In the genomic region with DNA sequence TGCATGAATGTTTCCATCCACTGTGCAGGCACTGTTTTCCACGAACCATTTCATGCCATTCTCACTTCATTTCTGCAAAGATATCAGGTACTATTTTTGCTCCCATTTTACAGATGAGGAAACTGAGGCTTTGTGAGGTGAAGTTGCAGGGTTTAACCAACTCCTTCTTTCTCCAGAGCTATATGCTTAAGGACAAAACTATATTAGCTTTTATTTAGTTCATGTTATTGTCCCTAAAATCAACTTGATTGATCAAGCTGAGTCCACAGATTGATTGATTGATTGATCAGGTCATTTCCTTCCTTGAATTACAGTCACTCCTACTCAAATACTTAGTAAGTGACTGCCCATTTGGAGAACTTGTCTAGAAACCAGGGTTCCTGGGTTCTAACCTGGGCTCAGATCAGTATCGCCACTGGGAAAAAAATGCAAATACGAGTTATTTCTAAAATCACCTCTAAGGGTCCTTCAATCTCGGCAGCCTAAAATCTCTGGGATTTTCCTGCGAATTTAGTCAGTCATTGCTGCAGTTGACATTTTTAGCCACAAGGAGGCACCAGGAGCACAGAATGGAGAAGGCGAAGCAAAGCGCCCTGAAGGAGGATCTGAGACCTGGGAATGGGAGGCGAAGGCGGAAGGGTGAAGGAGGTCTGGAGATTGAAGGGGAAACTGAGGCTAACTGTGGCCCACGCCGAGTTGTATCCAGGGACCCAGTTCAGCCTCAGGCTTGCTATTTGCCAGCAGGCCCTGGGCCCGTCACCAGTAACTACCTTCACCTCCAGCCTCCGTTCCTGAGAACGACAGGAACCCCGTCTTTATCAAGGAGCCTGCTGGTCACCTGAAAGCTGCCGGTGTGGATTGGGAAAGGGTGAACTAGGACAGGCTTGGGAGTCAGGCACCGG, we compare ENCODE assay signal across 8 cellular contexts. TPM values are rescaled to one million over a fixed set of nuclear protein-coding genes. Genes with fewer than 3 reads are reported as not detected.
DNase-seq lines count a peak whose midpoint lies in the region; ATAC-seq and TF ChIP-seq lines count a peak whose summit lies in the region.

No MANE protein-coding gene starts in this region.

- TF ChIP-seq EP300 in stomach (IDR thresholded peaks at IDR 0.05), result no peak

- 11 to 18% (median 13%) methylated on average over 17 of the region's 17 CpGs for WGBS in stomach, 5 donors

- no peak overlapping the region for H3K4me3 Mint-ChIP-seq in activated T-cell treated with anti-CD3 and anti-CD28 coated beads, Interleukin-2, amount 50 U/mL, for 72 hours
- H3K4me3 Mint-ChIP-seq in neural crest cell, result no peak overlapping the region

- H3K79me2 ChIP-seq in KMS-11 (ENCODE audit: insufficient read depth, low read depth), result no peaks in the 10 kb centered on the region

- H3K4me1 ChIP-seq in KMS-11 (ENCODE audit: low read depth, poor library complexity, severe bottlenecking), result no peaks in the 10 kb centered on the region
- no peaks in the 10 kb centered on the region for H3K4me1 ChIP-seq in Peyer's patch
- peaks cover 0 to 7% (median 3%) of the 10 kb centered on the region in 4 donors for H3K4me1 ChIP-seq in stomach

- H4K20me1 ChIP-seq in KMS-11 (ENCODE audit: insufficient read depth), result no peaks in the 10 kb centered on the region

- peaks cover 19% of the 10 kb centered on the region for H3K27me3 Mint-ChIP-seq in activated T-cell treated with anti-CD3 and anti-CD28 coated beads, Interleukin-2, amount 50 U/mL, for 72 hours (ENCODE audit: low read depth)
- H3K27me3 Mint-ChIP-seq in neural crest cell (ENCODE audit: low read depth), result peaks cover 83% of the 10 kb centered on the region

- H3K9me3 ChIP-seq in Peyer's patch (no peaks in the 10 kb centered on the region), stomach (no peaks in the 10 kb centered on the region)

- peak in 1 of 2 donors; percentile 42 for ATAC-seq in activated T-cell treated with anti-CD3 and anti-CD28 coated beads, Interleukin-2, amount 50 U/mL, for 72 hours (replicated peaks in 1 of 2)
- no peak for ATAC-seq in HG03135 (IDR thresholded peaks at IDR 0.05; ENCODE audit: unreplicated experiment)

- H3K36me3 ChIP-seq in KMS-11 (ENCODE audit: insufficient read depth) (no peaks in the 10 kb centered on the region), Peyer's patch (no peaks in the 10 kb centered on the region), stomach (no peaks in the 10 kb centered on the region)

- H3K4me3 ChIP-seq in KMS-11 (IDR thresholded peaks at IDR 0.05; ENCODE audit: insufficient read depth, low read depth, low read length), result no peak overlapping the region
- H3K4me3 ChIP-seq in Peyer's patch, result peak overlapping the region in 1 of 4 donors; percentile 43
- peak overlapping the region; percentile 1 for H3K4me3 ChIP-seq in fibroblast of the aortic adventitia (ENCODE audit: low read depth, low read length)
- H3K4me3 ChIP-seq in stomach, result peak overlapping the region in 2 of 4 donors; percentile 20 to 34

- DNase-seq in DMS 273 treated with DMSO at 0.1 percent for 48 hours (lab: John Stamatoyannopoulos, UW), result peak; percentile 33
- peak; percentile 57 to 90 (median 68) for DNase-seq in Peyer's patch
- peak; percentile 72 to 74 for DNase-seq in activated T-cell treated with anti-CD3 and anti-CD28 coated beads, Interleukin-2, amount 50 U/mL, for 72 hours
- DNase-seq in fibroblast of the aortic adventitia (ENCODE audit: low read depth), result peak; percentile 86
- peak; percentile 93 for DNase-seq in neural crest cell (ENCODE audit: low read depth, low spot score)
- DNase-seq in stomach, result peak; percentile 86

- no peak overlapping the region for H3K4me2 ChIP-seq in KMS-11

- H3K4me1 Mint-ChIP-seq in activated T-cell treated with anti-CD3 and anti-CD28 coated beads, Interleukin-2, amount 50 U/mL, for 72 hours (ENCODE audit: low read depth), result no peaks in the 10 kb centered on the region
- H3K4me1 Mint-ChIP-seq in neural crest cell, result no peaks in the 10 kb centered on the region

- H3K27me3 ChIP-seq in KMS-11 (ENCODE audit: insufficient read depth, low read depth) (peaks cover 63% of the 10 kb centered on the region), Peyer's patch (no peaks in the 10 kb centered on the region), stomach (peaks cover 0 to 22% (median 3%) of the 10 kb centered on the region in 3 donors)

- no peak for TF ChIP-seq POLR2A in Peyer's patch (IDR thresholded peaks at IDR 0.05)
- TF ChIP-seq POLR2A in stomach (IDR thresholded peaks at IDR 0.05), result no peak

- no peaks in the 10 kb centered on the region for H3K36me3 Mint-ChIP-seq in activated T-cell treated with anti-CD3 and anti-CD28 coated beads, Interleukin-2, amount 50 U/mL, for 72 hours (ENCODE audit: insufficient read depth in 2 of 2)
- no peaks in the 10 kb centered on the region for H3K36me3 Mint-ChIP-seq in neural crest cell (ENCODE audit: low read depth)

- no peak overlapping the region for H3K27ac Mint-ChIP-seq in activated T-cell treated with anti-CD3 and anti-CD28 coated beads, Interleukin-2, amount 50 U/mL, for 72 hours
- no peak overlapping the region for H3K27ac Mint-ChIP-seq in neural crest cell (ENCODE audit: unreplicated experiment)

- H2AFZ ChIP-seq in KMS-11 (ENCODE audit: low read depth), result no peak overlapping the region

- no peak overlapping the region for H3K27ac ChIP-seq in KMS-11
- no peak overlapping the region for H3K27ac ChIP-seq in Peyer's patch
- no peak overlapping the region for H3K27ac ChIP-seq in stomach

- no peak overlapping the region for H3K9ac ChIP-seq in KMS-11

- intact Hi-C loops in stomach (cut with DNase I; ENCODE audit: low total_unique reads), result no loop called here

- H3K9me3 Mint-ChIP-seq in activated T-cell treated with anti-CD3 and anti-CD28 coated beads, Interleukin-2, amount 50 U/mL, for 72 hours, result no peaks in the 10 kb centered on the region
- H3K9me3 Mint-ChIP-seq in neural crest cell, result no peaks in the 10 kb centered on the region

- TF ChIP-seq CTCF in KMS-11 (conservative IDR thresholded peaks at IDR 0.05; ENCODE audit: low read depth, low read length), result peak; percentile 87
- peak; percentile 73 to 95 (median 88) for TF ChIP-seq CTCF in Peyer's patch (IDR thresholded peaks at IDR 0.05)
- peak; percentile 92 for TF ChIP-seq CTCF in fibroblast of the aortic adventitia (IDR thresholded peaks at IDR 0.05; ENCODE audit: insufficient read depth, low read length)
- peak; percentile 96 for TF ChIP-seq CTCF in neural crest cell (conservative IDR thresholded peaks at IDR 0.05)
- peak in 6 of 7 experiments; percentile 31 to 92 (median 82) for TF ChIP-seq CTCF in stomach (IDR thresholded peaks at IDR 0.05)

RNA-seq across cellular contexts. Expression of gene MUL1, which starts 14.3 kb away (rescaled TPM):
- total RNA-seq in Peyer's patch, result 10 to 100 TPM in 3 of 4 donors, 1 to 10 TPM in 1; 5.8 to 42.9 (median 28.7) TPM
- total RNA-seq in activated T-cell treated with anti-CD3 and anti-CD28 coated beads, Interleukin-2, amount 50 U/mL, for 72 hours, result 10 to 100 TPM; 17.0 to 20.1 TPM
- 23.7 and 24.4 TPM in 2 replicates for total RNA-seq in fibroblast of the aortic adventitia (ENCODE audit: low replicate concordance)
- total RNA-seq in neural crest cell, result 26.5 and 27.6 TPM in 2 replicates
- total RNA-seq in stomach, result 10 to 100 TPM in 4 of 5 donors, 1 to 10 TPM in 1; 4.0 to 53.1 (median 16.7) TPM
- 1 to 10 TPM; 3.7 to 9.8 (median 8.2) TPM for polyA plus RNA-seq in stomach

RNA-seq across cellular contexts. Expression of gene FAM43B, which starts 30.2 kb away (rescaled TPM):
- total RNA-seq in Peyer's patch (not detected), fibroblast of the aortic adventitia (ENCODE audit: low replicate concordance) (0.90 TPM in 1 of 2 replicates, not detected in the other), neural crest cell (0.59 and 0.75 TPM in 2 replicates), stomach (not detected)
- total RNA-seq in activated T-cell treated with anti-CD3 and anti-CD28 coated beads, Interleukin-2, amount 50 U/mL, for 72 hours, result not detected
- under 1 TPM in 2 of 3 donors, not detected in 1; 0.05 to 0.25 TPM for polyA plus RNA-seq in stomach

RNA-seq across cellular contexts. Expression of gene CAMK2N1, which starts 36.2 kb away (rescaled TPM):
- total RNA-seq in Peyer's patch, result 10 to 100 TPM; 18.2 to 89.7 (median 75.1) TPM
- total RNA-seq in activated T-cell treated with anti-CD3 and anti-CD28 coated beads, Interleukin-2, amount 50 U/mL, for 72 hours, result 1 to 10 TPM; 1.2 to 3.0 TPM
- total RNA-seq in fibroblast of the aortic adventitia (ENCODE audit: low replicate concordance), result 5.2 and 28.5 TPM in 2 replicates
- total RNA-seq in neural crest cell, result 31.4 and 34.7 TPM in 2 replicates
- 100 to 1,000 TPM in 1 of 5 donors, 10 to 100 TPM in 3, 1 to 10 TPM in 1; 8.2 to 195 (median 13.0) TPM for total RNA-seq in stomach
- 10 to 100 TPM; 11.0 to 20.2 (median 11.3) TPM for polyA plus RNA-seq in stomach

Comparison
In these comparisons a context has a peak if more than half of its experiments do, and no peak if none do; other contexts are left out.
1. DNase-seq: peak in every context shown above with its lines; median percentile 93 in neural crest cell; 86 in fibroblast of the aortic adventitia; 86 in stomach; 73 in activated T-cell treated with anti-CD3 and anti-CD28 coated beads, Interleukin-2, amount 50 U/mL, for 72 hours; 68 in Peyer's patch; 33 in DMS 273 treated with DMSO at 0.1 percent for 48 hours.